Comparison of ENCODE assay signal across 19 cellular contexts in the genomic region with DNA sequence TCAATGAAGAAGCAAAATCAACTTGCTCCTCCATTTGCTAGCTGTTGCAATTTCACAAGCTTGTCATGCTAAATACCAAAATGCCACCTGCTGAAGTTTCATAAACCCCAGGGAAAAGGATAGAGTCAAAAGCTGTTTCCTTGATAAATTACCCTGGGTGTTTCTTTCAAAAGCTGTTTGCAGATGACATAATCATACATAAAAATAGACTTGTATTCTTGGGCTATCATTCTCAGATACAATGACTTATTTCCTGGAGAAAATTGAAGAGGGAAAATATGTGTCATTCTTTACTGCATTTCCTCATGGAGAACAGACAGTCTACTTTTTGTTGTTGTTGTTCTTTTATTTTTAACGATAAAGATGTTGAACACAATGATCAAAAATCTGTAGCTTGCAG.
DNase-seq lines count a peak whose midpoint lies in the region; ATAC-seq and TF ChIP-seq lines count a peak whose summit lies in the region.
"Had no signal": no experiment of that assay in that cellular context is flagged by ENCODE, and none has a peak within 500 bp of the region (broad histone marks: within the 10 kb centered on the region; RNA-seq: fewer than 3 reads in every experiment).

No MANE protein-coding gene starts in this region.

- no peak overlapping the region for H3K4me3 Mint-ChIP-seq in activated T-helper 17 cell treated with anti-CD3 and anti-CD28 coated beads, Interleukin-2, amount 50 U/mL, for 72 hours
- H3K4me3 Mint-ChIP-seq: CD4-positive, alpha-beta T cell had no signal

- H3K27me3 Mint-ChIP-seq in activated T-helper 17 cell treated with anti-CD3 and anti-CD28 coated beads, Interleukin-2, amount 50 U/mL, for 72 hours = peaks cover 4% of the 10 kb centered on the region

- H3K4me3 ChIP-seq in mammary epithelial cell (replicated peaks in 1 of 3; ENCODE audit: insufficient read depth in 1 of 3, low read depth in 2 of 3, low read length in 3 of 3) (no peak overlapping the region), breast epithelium (no peak overlapping the region), mesenchymal stem cell (ENCODE audit: insufficient read depth in 1 of 2, low read depth in 1 of 2, low read length in 2 of 2) (no peak overlapping the region)
- H3K4me3 ChIP-seq: SJCRH30 had no signal

- no peak overlapping the region for H4K8ac ChIP-seq in mesenchymal stem cell (ENCODE audit: low read length)

- in situ Hi-C loops in mammary epithelial cell (cut with MboI; ENCODE audit: low sequenced_read_pairs in 2 of 2) = no loop called here

- intact Hi-C loops in mammary epithelial cell (cut with micrococcal nuclease) = loop anchor here (5.0 kb wide), 1 partner anchor 119 kb away; a partner anchor contains a TSS
- intact Hi-C loops in breast epithelium (cut with DNase I; ENCODE audit: low total_unique reads) = no loop called here
- intact Hi-C loops in left ventricle myocardium superior (cut with micrococcal nuclease) = no loop called here

- no peaks in the 10 kb centered on the region for H4K20me1 ChIP-seq in mammary epithelial cell (ENCODE audit: insufficient read depth, low read length)

- no peak overlapping the region for H2BK15ac ChIP-seq in mesenchymal stem cell (ENCODE audit: low read depth, poor library complexity, severe bottlenecking)

- H3K27me3 ChIP-seq in mammary epithelial cell (ENCODE audit: insufficient read depth, low read length) = no peaks in the 10 kb centered on the region
- H3K27me3 ChIP-seq in breast epithelium = no peaks in the 10 kb centered on the region
- H3K27me3 ChIP-seq in mesenchymal stem cell (ENCODE audit: control insufficient read depth in 1 of 2, insufficient read depth in 1 of 2, low read length in 2 of 2) = no peaks in the 10 kb centered on the region
- H3K27me3 ChIP-seq: SJCRH30 had no signal

- H3K27ac ChIP-seq in mammary epithelial cell (ENCODE audit: insufficient read depth, low read depth, low read length) (no peak overlapping the region), breast epithelium (no peak overlapping the region), mesenchymal stem cell (ENCODE audit: low read length, poor library complexity, severe bottlenecking) (no peak overlapping the region)
- H3K27ac ChIP-seq: SJCRH30 had no signal

- H3K9me3 Mint-ChIP-seq in activated T-helper 17 cell treated with anti-CD3 and anti-CD28 coated beads, Interleukin-2, amount 50 U/mL, for 72 hours = no peaks in the 10 kb centered on the region

- no peak overlapping the region for H3K18ac ChIP-seq in mesenchymal stem cell (ENCODE audit: low read depth in 1 of 2, low read length in 2 of 2)

- H3K36me3 ChIP-seq in mammary epithelial cell (ENCODE audit: insufficient read depth, low read length) = no peaks in the 10 kb centered on the region
- H3K36me3 ChIP-seq in breast epithelium = no peaks in the 10 kb centered on the region
- no peaks in the 10 kb centered on the region for H3K36me3 ChIP-seq in mesenchymal stem cell (ENCODE audit: control insufficient read depth in 1 of 2, insufficient read depth in 2 of 2, low read depth in 1 of 2, low read length in 2 of 2)
- H3K36me3 ChIP-seq: SJCRH30 had no signal

- no TSS peak for BruUV-seq in mammary epithelial cell (replicated peaks; lab: Mats Ljungman, UMichigan)

- CTCF ChIA-PET in mammary epithelial cell (lab: Charles Lee; ENCODE audit: low non-redundant PET) = interaction anchor here (0.9 kb wide), 1 partner anchor 742 kb away, joined by 6 read pairs; no protein-coding TSS in a partner anchor

- H3K79me1 ChIP-seq in mesenchymal stem cell (replicated peaks; ENCODE audit: low read length, poor library complexity, severe bottlenecking) = no peaks in the 10 kb centered on the region

- TF ChIP-seq CTCF in mammary epithelial cell (conservative IDR thresholded peaks at IDR 0.05 in 1 of 2, IDR thresholded peaks at IDR 0.05 in 1 of 2; ENCODE audit: extremely low read depth in 1 of 2, insufficient read depth in 1 of 2, low read depth in 1 of 2, low read length in 2 of 2) = no peak
- no peak for TF ChIP-seq CTCF in breast epithelium (IDR thresholded peaks at IDR 0.05)

- dilution Hi-C loops in mammary epithelial cell (cut with HindIII; ENCODE audit: low sequenced_read_pairs) = no loop called here

- no peak overlapping the region for H3K9ac ChIP-seq in mammary epithelial cell (ENCODE audit: insufficient read depth, low read length)
- peak overlapping the region; percentile 47 for H3K9ac ChIP-seq in mesenchymal stem cell (ENCODE audit: low read length)

- WGBS in mammary epithelial cell (ENCODE audit: low coverage, missing lambda C conversion rate) = 100% methylated on average over 1 of the region's 1 CpG
- 100% methylated on average over 1 of the region's 1 CpG for WGBS in mesenchymal stem cell

- H3K9me3 ChIP-seq in mammary epithelial cell (replicated peaks; ENCODE audit: insufficient read depth, low read length) = no peaks in the 10 kb centered on the region
- no peaks in the 10 kb centered on the region for H3K9me3 ChIP-seq in breast epithelium
- H3K9me3 ChIP-seq in mesenchymal stem cell (ENCODE audit: control insufficient read depth, low read length) = no peaks in the 10 kb centered on the region
- H3K9me3 ChIP-seq: SJCRH30 had no signal

- no peak overlapping the region for H2BK12ac ChIP-seq in mesenchymal stem cell (ENCODE audit: low read length in 2 of 2)

- H3K23ac ChIP-seq in mesenchymal stem cell (ENCODE audit: low read length in 2 of 2) = no peak overlapping the region

- no peak overlapping the region for H3K4ac ChIP-seq in mesenchymal stem cell (ENCODE audit: low read depth in 1 of 2, low read length in 2 of 2)

- H3K4me2 ChIP-seq in mammary epithelial cell (ENCODE audit: insufficient read depth, low read depth, low read length) (no peak overlapping the region), mesenchymal stem cell (ENCODE audit: low read length, poor library complexity, severe bottlenecking) (no peak overlapping the region)

- DNase-seq in mammary epithelial cell (peak; percentile 26), breast epithelium (ENCODE audit: low spot score in 2 of 2) (no peak), MV-4-11 (lab: John Stamatoyannopoulos, UW) (peak; percentile 7), dermis microvascular lymphatic vessel endothelial cell (ENCODE audit: low read depth in 2 of 2) (peak; percentile 18 to 56), mesenchymal stem cell (no peak), AG08395 (ENCODE audit: low spot score) (no peak), left ventricle myocardium superior (no peak)
- DNase-seq: AML-193; Calu3; CD4-positive, alpha-beta T cell; DMS79; NCI-H146; NCI-H2107; NCI-H526 treated with DMSO at 0.1 percent for 48 hours; NK-92 treated with Interleukin-12 subunit alpha and Interleukin-12 subunit beta, amount 100 ng/mL, for 24 hours; SJCRH30; SW 1271 had no signal

- H2BK120ac ChIP-seq in mesenchymal stem cell (ENCODE audit: low read depth, low read length) = no peak overlapping the region

- H3K14ac ChIP-seq in mesenchymal stem cell (ENCODE audit: low read length in 2 of 2) = no peak overlapping the region

- no peak for TF ChIP-seq POLR2A in breast epithelium (IDR thresholded peaks at IDR 0.05)

- H3K4me1 ChIP-seq in mammary epithelial cell (ENCODE audit: insufficient read depth, low read length) (peaks cover 46% of the 10 kb centered on the region), breast epithelium (no peaks in the 10 kb centered on the region), mesenchymal stem cell (ENCODE audit: control insufficient read depth, insufficient read depth, low read depth, low read length) (peaks cover 12% of the 10 kb centered on the region)

- no peaks in the 10 kb centered on the region for H3K36me3 Mint-ChIP-seq in activated T-helper 17 cell treated with anti-CD3 and anti-CD28 coated beads, Interleukin-2, amount 50 U/mL, for 72 hours (ENCODE audit: low read depth)

- H3K79me2 ChIP-seq in mammary epithelial cell (ENCODE audit: insufficient read depth, low read length) = no peaks in the 10 kb centered on the region

- H3K27ac Mint-ChIP-seq in activated T-helper 17 cell treated with anti-CD3 and anti-CD28 coated beads, Interleukin-2, amount 50 U/mL, for 72 hours = no peak overlapping the region
- H3K27ac Mint-ChIP-seq: CD4-positive, alpha-beta T cell had no signal

- H3K4me1 Mint-ChIP-seq in activated T-helper 17 cell treated with anti-CD3 and anti-CD28 coated beads, Interleukin-2, amount 50 U/mL, for 72 hours = no peaks in the 10 kb centered on the region

- H2AK5ac ChIP-seq in mesenchymal stem cell (ENCODE audit: low read length, severe bottlenecking) = no peak overlapping the region

- no peak overlapping the region for H2AFZ ChIP-seq in mammary epithelial cell (ENCODE audit: low read depth, low read length)
- no peak overlapping the region for H2AFZ ChIP-seq in mesenchymal stem cell (ENCODE audit: low read depth, low read length)

- H2BK5ac ChIP-seq in mesenchymal stem cell (ENCODE audit: low read depth, low read length, poor library complexity, severe bottlenecking) = no peak overlapping the region

- no peak for ATAC-seq in activated T-helper 17 cell treated with anti-CD3 and anti-CD28 coated beads, Interleukin-2, amount 50 U/mL, for 72 hours (replicated peaks)
- ATAC-seq in left ventricle myocardium superior = no peak
- ATAC-seq: HCT116 had no signal

- no peak overlapping the region for H4K91ac ChIP-seq in mesenchymal stem cell (ENCODE audit: low read length)

Comparison
In these comparisons a context has a peak if more than half of its experiments do, and no peak if none do; other contexts are left out.
1. DNase-seq: peak in mammary epithelial cell (single experiment), MV-4-11 (single experiment) and dermis microvascular lymphatic vessel endothelial cell (2 of 2); none in breast epithelium (0 of 2), mesenchymal stem cell (single experiment), AG08395 (single experiment) and left ventricle myocardium superior (single experiment).